ENCODE assay signal across 26 cellular contexts in the genomic region with DNA sequence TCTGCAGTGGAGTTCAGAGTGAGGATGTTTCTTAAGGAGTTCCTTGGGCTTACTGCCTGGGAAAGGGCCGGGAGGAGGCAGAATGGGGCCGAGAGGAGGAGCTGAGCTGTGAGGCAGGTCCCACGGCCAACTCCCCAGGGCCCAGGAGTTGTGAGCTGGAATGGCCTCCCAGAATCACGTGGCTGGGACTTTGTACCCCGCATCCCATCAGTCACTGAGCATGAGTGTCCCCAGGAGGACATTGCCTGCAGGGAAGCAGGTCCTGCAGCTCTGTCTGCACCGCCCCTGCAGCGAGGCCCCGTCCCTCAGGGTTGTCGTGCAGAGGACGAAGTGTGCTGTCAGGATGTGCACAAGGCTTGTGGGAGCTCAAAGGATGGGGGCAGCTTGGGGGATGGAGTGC.
"Had no signal": no experiment of that assay in that cellular context is flagged by ENCODE, and none has a peak within 500 bp of the region (broad histone marks: within the 10 kb centered on the region; RNA-seq: fewer than 3 reads in every experiment).

No MANE protein-coding gene starts in this region.

- H3K27ac Mint-ChIP-seq: mesothelial cell of epicardium had no signal

- H3K27me3 ChIP-seq: dorsolateral prefrontal cortex, esophagus squamous epithelium, gastrocnemius medialis, heart right ventricle, left lung had no signal

- H3K27ac ChIP-seq: coronary artery, dorsolateral prefrontal cortex, epithelial cell of prostate, esophagus squamous epithelium, gastrocnemius medialis, heart right ventricle, left lung, lower lobe of right lung had no signal

- DNase-seq: cerebellar nuclear complex; dermis blood vessel endothelial cell; dorsolateral prefrontal cortex; effector CD4-positive, alpha-beta T cell; effector memory CD4-positive, alpha-beta T cell; erythroblast; esophagus squamous epithelium; foreskin fibroblast; foreskin melanocyte; gastrocnemius medialis; glutamatergic neuron; heart right ventricle; hippocampal formation; left cardiac atrium; left lung; left ventricle myocardium superior; lower lobe of right lung; mesenchymal stem cell; mucosa of descending colon had no signal

- ATAC-seq: esophagus mucosa, gastrocnemius medialis, left cardiac atrium, left lung, left ventricle myocardium superior, lower lobe of right lung, mucosa of descending colon had no signal

- H3K4me3 Mint-ChIP-seq: mesothelial cell of epicardium had no signal

- H3K9me3 ChIP-seq: gastrocnemius medialis had no signal

- H3K4me1 Mint-ChIP-seq: mesothelial cell of epicardium had no signal

- H3K4me3 ChIP-seq: coronary artery, dorsolateral prefrontal cortex, esophagus squamous epithelium, gastrocnemius medialis, heart right ventricle, left lung, lower lobe of right lung, mucosa of descending colon had no signal

- H3K4me1 ChIP-seq: esophagus squamous epithelium, gastrocnemius medialis, heart right ventricle, left lung, lower lobe of right lung had no signal

- FAIRE-seq: colon, islet of Langerhans, keratinocyte had no signal
